Comparison of ENCODE assay signal across 8 cellular contexts in genomic region chr5:141747152-141747640, GRCh38.
DNase-seq lines count a peak whose midpoint lies in the region; ATAC-seq and TF ChIP-seq lines count a peak whose summit lies in the region.

No MANE protein-coding gene starts in this region.

- peaks cover 51% of the 10 kb centered on the region for H3K27me3 ChIP-seq in CD4-positive, alpha-beta T cell (ENCODE audit: control insufficient read depth, insufficient read depth, low read length)
- H3K27me3 ChIP-seq in naive thymus-derived CD4-positive, alpha-beta T cell (ENCODE audit: control insufficient read depth in 2 of 2, insufficient read depth in 2 of 2, low read length in 2 of 2) = no peaks in the 10 kb centered on the region

- no peaks in the 10 kb centered on the region for H3K9me3 ChIP-seq in CD4-positive, alpha-beta T cell (ENCODE audit: control insufficient read depth, low read length)
- H3K9me3 ChIP-seq in naive thymus-derived CD4-positive, alpha-beta T cell (ENCODE audit: control insufficient read depth in 2 of 3, low read length in 3 of 3) = no peaks in the 10 kb centered on the region

- H3K27ac ChIP-seq in temporal lobe (ENCODE audit: low read depth, low read length) = peak overlapping the region; percentile 77
- H3K27ac ChIP-seq in CD4-positive, alpha-beta T cell (ENCODE audit: low read depth, low read length) = no peak overlapping the region
- no peak overlapping the region for H3K27ac ChIP-seq in naive thymus-derived CD4-positive, alpha-beta T cell (ENCODE audit: low read depth, low read length)

- H3K4me1 ChIP-seq in naive thymus-derived CD4-positive, alpha-beta T cell (ENCODE audit: control insufficient read depth in 2 of 2, insufficient read depth in 2 of 2, low read length in 2 of 2) = no peaks in the 10 kb centered on the region

- no peaks in the 10 kb centered on the region for H3K36me3 Mint-ChIP-seq in CD4-positive, alpha-beta T cell (ENCODE audit: low read depth)
- peaks cover 0 to 5% (median 0%) of the 10 kb centered on the region in 5 donors for H3K36me3 Mint-ChIP-seq in naive thymus-derived CD4-positive, alpha-beta T cell

- H3K4me1 Mint-ChIP-seq in CD4-positive, alpha-beta T cell (ENCODE audit: low read depth) = no peaks in the 10 kb centered on the region
- H3K4me1 Mint-ChIP-seq in naive thymus-derived CD4-positive, alpha-beta T cell = peaks cover 0 to 3% (median 0%) of the 10 kb centered on the region in 7 donors

- H3K9me3 Mint-ChIP-seq in CD4-positive, alpha-beta T cell = no peaks in the 10 kb centered on the region
- H3K9me3 Mint-ChIP-seq in naive thymus-derived CD4-positive, alpha-beta T cell = peaks cover 0 to 3% (median 0%) of the 10 kb centered on the region in 11 donors

- H3K4me3 ChIP-seq in astrocyte of the cerebellum (ENCODE audit: low read depth, low read length) = no peak overlapping the region
- no peak overlapping the region for H3K4me3 ChIP-seq in naive thymus-derived CD4-positive, alpha-beta T cell (ENCODE audit: low read length)

- CTCF ChIA-PET in CD4-positive, alpha-beta T cell (lab: Charles Lee) = no interaction called here
- CTCF ChIA-PET in naive thymus-derived CD4-positive, alpha-beta T cell (lab: Charles Lee) = no interaction called here

- no peak overlapping the region for H3K4me3 Mint-ChIP-seq in CD4-positive, alpha-beta T cell
- H3K4me3 Mint-ChIP-seq in naive thymus-derived CD4-positive, alpha-beta T cell = no peak overlapping the region

- intact Hi-C loops in CD4-positive, alpha-beta T cell (cut with DNase I, micrococcal nuclease) = no loop called here
- intact Hi-C loops in naive thymus-derived CD4-positive, alpha-beta T cell (cut with micrococcal nuclease) = no loop called here

- no peak overlapping the region for H3K27ac Mint-ChIP-seq in CD4-positive, alpha-beta T cell
- no peak overlapping the region for H3K27ac Mint-ChIP-seq in naive thymus-derived CD4-positive, alpha-beta T cell

- TF ChIP-seq CTCF in astrocyte of the cerebellum (IDR thresholded peaks at IDR 0.05; ENCODE audit: low read depth, low read length, missing control alignments) = no peak
- TF ChIP-seq CTCF in CD4-positive, alpha-beta T cell (IDR thresholded peaks at IDR 0.05) = no peak
- no peak for TF ChIP-seq CTCF in GM13977 (IDR thresholded peaks at IDR 0.05; ENCODE audit: extremely low read depth, insufficient read depth, missing control alignments)

- TF ChIP-seq POLR2A in GM18505 (IDR thresholded peaks at IDR 0.05; ENCODE audit: borderline replicate concordance, extremely low read depth, insufficient read depth, insufficient read length) = no peak

- POLR2A ChIA-PET in CD4-positive, alpha-beta T cell (lab: Charles Lee) = no interaction called here
- POLR2A ChIA-PET in naive thymus-derived CD4-positive, alpha-beta T cell (lab: Charles Lee) = no interaction called here

- no peaks in the 10 kb centered on the region for H3K36me3 ChIP-seq in naive thymus-derived CD4-positive, alpha-beta T cell (ENCODE audit: control insufficient read depth in 2 of 3, insufficient read depth in 3 of 3, low read length in 3 of 3)

- peaks cover 80% of the 10 kb centered on the region for H3K27me3 Mint-ChIP-seq in CD4-positive, alpha-beta T cell
- H3K27me3 Mint-ChIP-seq in naive thymus-derived CD4-positive, alpha-beta T cell = peaks cover 27 to 72% (median 63%) of the 10 kb centered on the region in 5 donors

- DNase-seq in NCI-H2081 (lab: John Stamatoyannopoulos, UW) = peak; percentile 82 to 91
- DNase-seq in astrocyte of the cerebellum (ENCODE audit: low read depth) = peak; percentile 5
- peak; percentile 53 for DNase-seq in iPS DF 4.7 (ENCODE audit: extremely low read depth, low spot score)
- no peak for DNase-seq in CD4-positive, alpha-beta T cell
- no peak for DNase-seq in GM13977 (ENCODE audit: low spot score)
- no peak for DNase-seq in naive thymus-derived CD4-positive, alpha-beta T cell

- peak; percentile 54 for ATAC-seq in GM18505 (IDR thresholded peaks at IDR 0.05; ENCODE audit: unreplicated experiment)
- no peak for ATAC-seq in CD4-positive, alpha-beta T cell (ENCODE audit: poor library complexity)
- no peak for ATAC-seq in naive thymus-derived CD4-positive, alpha-beta T cell

- in situ Hi-C loops in astrocyte of the cerebellum (cut with HindIII; ENCODE audit: low sequenced_read_pairs) = no loop called here
- in situ Hi-C loops in GM13977 (cut with MboI; ENCODE audit: low pct_unique_long_range_greater_than_20kb, low sequenced_read_pairs, unreplicated experiment) = no loop called here

Comparison
In these comparisons a context has a peak if more than half of its experiments do, and no peak if none do; other contexts are left out.
1. DNase-seq: peak in NCI-H2081 (2 of 2), astrocyte of the cerebellum (single experiment) and iPS DF 4.7 (single experiment); none in CD4-positive, alpha-beta T cell (0 of 10), GM13977 (single experiment) and naive thymus-derived CD4-positive, alpha-beta T cell (0 of 9).